31 cellular contexts compared by ENCODE assay signal in the genomic region with DNA sequence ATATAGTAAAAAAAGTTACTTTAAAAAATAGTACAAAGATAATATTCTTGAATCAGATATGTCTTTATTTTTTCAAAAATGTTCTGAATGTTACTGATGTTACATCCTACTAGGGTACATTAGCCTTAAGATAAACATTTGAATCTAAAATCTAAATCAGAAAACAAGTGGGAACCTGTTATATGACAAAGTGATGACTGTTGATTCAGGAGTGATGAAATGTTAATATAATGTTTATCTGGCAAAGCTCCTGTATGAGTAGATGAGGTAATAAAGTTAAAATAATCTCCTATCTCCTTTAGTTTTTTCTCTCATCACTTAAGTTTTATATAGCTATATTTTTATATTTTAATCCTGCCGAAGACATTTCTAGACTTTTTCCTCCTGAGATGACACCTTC. TPM values are rescaled to one million over a fixed set of nuclear protein-coding genes. Genes with fewer than 3 reads are reported as not detected.
DNase-seq lines count a peak whose midpoint lies in the region; ATAC-seq, FAIRE-seq and TF ChIP-seq lines count a peak whose summit lies in the region.
"Had no signal": no experiment of that assay in that cellular context is flagged by ENCODE, and none has a peak within 500 bp of the region (broad histone marks: within the 10 kb centered on the region; RNA-seq: fewer than 3 reads in every experiment).

No MANE protein-coding gene starts in this region.

- H3K4me3 Mint-ChIP-seq in MCF 10A (ENCODE audit: unreplicated experiment): peak overlapping the region; percentile 24
- H3K4me3 Mint-ChIP-seq: activated CD8-positive, alpha-beta memory T cell treated with anti-CD3 and anti-CD28 coated beads, Interleukin-2, amount 10 ng/mL, durations not matched to agents 7 days and 5 days; activated T-cell treated with anti-CD3 and anti-CD28 coated beads, Interleukin-2, amount 50 U/mL, for 72 hours; immature natural killer cell; nephron had no signal

- CTCF ChIA-PET in MCF 10A (lab: Yijun Ruan, JAX): interaction anchor here (0.6 to 9.1 kb wide), 6 partner anchors 14 to 447 kb away, joined by 3 to 231 read pairs (median 3); no protein-coding TSS in a partner anchor

- peak overlapping the region in 1 of 2 donors; percentile 97 for H3K27ac ChIP-seq in breast epithelium
- peak overlapping the region; percentile 93 for H3K27ac ChIP-seq in keratinocyte (ENCODE audit: control insufficient read depth, insufficient read depth, low read length)
- H3K27ac ChIP-seq in right atrium auricular region: peak overlapping the region in 1 of 2 donors; percentile 5
- peak overlapping the region in 2 of 4 donors; percentile 48 to 66 for H3K27ac ChIP-seq in gastroesophageal sphincter
- H3K27ac ChIP-seq: 22Rv1 had no signal

- intact Hi-C loops in MCF 10A (cut with micrococcal nuclease) (loop anchor here (2.0 kb wide), 1 partner anchor 47 kb away; no protein-coding TSS in a partner anchor), breast epithelium (cut with DNase I; ENCODE audit: low total_unique reads) (no loop called here)

- H2AFZ ChIP-seq in keratinocyte (ENCODE audit: control insufficient read depth, low read length): no peak overlapping the region

- H3K36me3 ChIP-seq in breast epithelium (no peaks in the 10 kb centered on the region), bronchial epithelial cell (ENCODE audit: control insufficient read depth, insufficient read depth, low read length) (peaks cover 1% of the 10 kb centered on the region), keratinocyte (ENCODE audit: control insufficient read depth in 2 of 2, extremely low read depth in 1 of 2, insufficient read depth in 2 of 2, low read length in 2 of 2) (no peaks in the 10 kb centered on the region), right atrium auricular region (no peaks in the 10 kb centered on the region), gastroesophageal sphincter (no peaks in the 10 kb centered on the region)

- no peak for TF ChIP-seq CTCF in MCF 10A (IDR thresholded peaks at IDR 0.05; ENCODE audit: unreplicated experiment)
- no peak for TF ChIP-seq CTCF in breast epithelium (IDR thresholded peaks at IDR 0.05)
- no peak for TF ChIP-seq CTCF in bronchial epithelial cell (IDR thresholded peaks at IDR 0.05; ENCODE audit: insufficient read depth, low read length, severe bottlenecking)
- no peak for TF ChIP-seq CTCF in keratinocyte (optimal IDR thresholded peaks at IDR 0.05 in 1 of 3, IDR thresholded peaks at IDR 0.05 in 1 of 3, conservative IDR thresholded peaks at IDR 0.05 in 1 of 3; ENCODE audit: extremely low read depth in 1 of 3, insufficient read depth in 2 of 3, low read length in 3 of 3)
- no peak for TF ChIP-seq CTCF in right atrium auricular region (IDR thresholded peaks at IDR 0.05)
- TF ChIP-seq CTCF in gastroesophageal sphincter (IDR thresholded peaks at IDR 0.05): no peak

- POLR2A ChIA-PET in MCF 10A (lab: Yijun Ruan, JAX): interaction anchor here (0.6 to 1.9 kb wide), 14 partner anchors 14 to 871 kb away, joined by 3 to 6 read pairs (median 4); a partner anchor contains a TSS

- no peaks in the 10 kb centered on the region for H4K20me1 ChIP-seq in keratinocyte (ENCODE audit: control insufficient read depth, extremely low read depth, insufficient read depth, low read length)

- peaks cover 45% of the 10 kb centered on the region for H3K79me2 ChIP-seq in keratinocyte (ENCODE audit: control insufficient read depth, insufficient read depth, low read length)

- WGBS in gastroesophageal sphincter (ENCODE audit: low coverage in 1 of 2), 2 donors: 33 to 50% methylated on average over 1 of the region's 1 CpG

- no peak for ATAC-seq in gastroesophageal sphincter
- ATAC-seq: activated CD8-positive, alpha-beta memory T cell treated with anti-CD3 and anti-CD28 coated beads, Interleukin-2, amount 10 ng/mL, durations not matched to agents 7 days and 5 days; activated T-cell treated with anti-CD3 and anti-CD28 coated beads, Interleukin-2, amount 50 U/mL, for 72 hours; mucosa of descending colon; PC-3 had no signal

- no peaks in the 10 kb centered on the region for H3K27me3 Mint-ChIP-seq in MCF 10A (ENCODE audit: insufficient read depth, unreplicated experiment)
- H3K27me3 Mint-ChIP-seq: activated B cell treated with CpG ODN at 0.5 μM for 24 hours; activated CD8-positive, alpha-beta memory T cell treated with anti-CD3 and anti-CD28 coated beads, Interleukin-2, amount 10 ng/mL, durations not matched to agents 7 days and 5 days had no signal

- no peaks in the 10 kb centered on the region for H3K9me1 ChIP-seq in keratinocyte (ENCODE audit: control insufficient read depth, extremely low read depth, insufficient read depth, low read length)

- peak overlapping the region; percentile 72 for H3K9ac ChIP-seq in keratinocyte (ENCODE audit: control insufficient read depth, extremely low read depth, insufficient read depth, low read length)

- TF ChIP-seq POLR2A in breast epithelium (IDR thresholded peaks at IDR 0.05) (no peak), gastroesophageal sphincter (IDR thresholded peaks at IDR 0.05) (no peak)

- H3K4me1 Mint-ChIP-seq in MCF 10A (ENCODE audit: insufficient read depth, unreplicated experiment): peaks cover 10% of the 10 kb centered on the region

- DNase-seq in MCF 10A (ENCODE audit: unreplicated experiment) (peak; percentile 49), breast epithelium (ENCODE audit: low spot score in 2 of 2) (no peak), bronchial epithelial cell (ENCODE audit: low read depth) (peak; percentile 94), keratinocyte (ENCODE audit: low read depth, low spot score) (no peak), right atrium auricular region (ENCODE audit: low spot score) (no peak), cerebellum (ENCODE audit: low spot score) (no peak)
- no peak for DNase-seq in stimulated activated CD4-positive, alpha-beta T cell treated with anti-CD3 and anti-CD28 coated beads, Interleukin-12 subunit alpha, Interleukin-12 subunit beta, amount 100 ng/mL, for 4 hours
- DNase-seq: activated CD4-positive, alpha-beta T cell treated with anti-CD3 and anti-CD28 coated beads, Interleukin-2, amount 50 U/mL, for 1 hour; activated CD8-positive, alpha-beta memory T cell treated with anti-CD3 and anti-CD28 coated beads, Interleukin-2, amount 10 ng/mL, durations not matched to agents 7 days and 5 days; activated naive CD4-positive, alpha-beta T cell; activated T-cell treated with anti-CD3 and anti-CD28 coated beads, Interleukin-2, amount 50 U/mL, for 72 hours; effector memory CD4-positive, alpha-beta T cell; hypothalamus; immature natural killer cell; NCI-H1048; NCI-H1694 treated with DMSO at 0.1 percent for 48 hours; PC-3; right cardiac atrium; spleen; stimulated activated CD4-positive, alpha-beta T cell treated with anti-CD3 and anti-CD28 coated beads, Interleukin-4, amount 100 ng/mL, for 1 hour; substantia nigra; SW 1271; T-helper 9 cell had no signal

- peaks cover 8% of the 10 kb centered on the region for H3K9me3 Mint-ChIP-seq in MCF 10A (ENCODE audit: unreplicated experiment)
- H3K9me3 Mint-ChIP-seq: activated B cell treated with CpG ODN at 0.5 μM for 24 hours; activated T-cell treated with anti-CD3 and anti-CD28 coated beads, Interleukin-2, amount 50 U/mL, for 72 hours; immature natural killer cell had no signal

- peak overlapping the region; percentile 96 for H3K4me2 ChIP-seq in keratinocyte (ENCODE audit: control insufficient read depth, extremely low read depth, insufficient read depth, low read depth, low read length)

- no peak for FAIRE-seq in bronchial epithelial cell (lab: Jason Lieb, UNC)
- no peak for FAIRE-seq in keratinocyte (lab: Jason Lieb, UNC)
- FAIRE-seq: colon, D721Med, H1 had no signal

- H3K4me3 ChIP-seq in breast epithelium (no peak overlapping the region), bronchial epithelial cell (ENCODE audit: low read depth, low read length) (no peak overlapping the region), keratinocyte (ENCODE audit: control insufficient read depth in 2 of 3, extremely low read depth in 1 of 3, insufficient read depth in 2 of 3, low read depth in 1 of 3, low read length in 3 of 3) (peak overlapping the region in 1 of 3 experiments; percentile 1), right atrium auricular region (no peak overlapping the region), gastroesophageal sphincter (no peak overlapping the region)
- H3K4me3 ChIP-seq: mucosa of descending colon had no signal

- H3K36me3 Mint-ChIP-seq in MCF 10A (ENCODE audit: insufficient read depth, unreplicated experiment): peaks cover 11% of the 10 kb centered on the region
- H3K36me3 Mint-ChIP-seq: immature natural killer cell had no signal

- H3K9me3 ChIP-seq in breast epithelium (no peaks in the 10 kb centered on the region), keratinocyte (ENCODE audit: control insufficient read depth, low read depth, low read length) (no peaks in the 10 kb centered on the region), right atrium auricular region (no peaks in the 10 kb centered on the region), gastroesophageal sphincter (no peaks in the 10 kb centered on the region)
- H3K9me3 ChIP-seq: mucosa of descending colon, spleen had no signal

- H3K4me1 ChIP-seq in breast epithelium (peaks cover 0 to 14% of the 10 kb centered on the region in 2 donors), keratinocyte (ENCODE audit: control insufficient read depth, extremely low read depth, insufficient read depth, low read length) (peaks cover 40% of the 10 kb centered on the region), right atrium auricular region (peaks cover 0 to 34% of the 10 kb centered on the region in 2 donors), gastroesophageal sphincter (peaks cover 13 to 52% (median 13%) of the 10 kb centered on the region in 3 donors)

- dilution Hi-C loops in keratinocyte (cut with MboI; ENCODE audit: extremely low pct_ligation_motif_present, low sequenced_read_pairs): no loop called here

- H3K27me3 ChIP-seq in breast epithelium (no peaks in the 10 kb centered on the region), bronchial epithelial cell (ENCODE audit: control insufficient read depth, insufficient read depth, low read length) (no peaks in the 10 kb centered on the region), keratinocyte (ENCODE audit: control insufficient read depth, extremely low read depth, insufficient read depth, low read length) (no peaks in the 10 kb centered on the region), right atrium auricular region (no peaks in the 10 kb centered on the region), gastroesophageal sphincter (no peaks in the 10 kb centered on the region)
- H3K27me3 ChIP-seq: spleen had no signal

- no peak for TF ChIP-seq EP300 in gastroesophageal sphincter (IDR thresholded peaks at IDR 0.05)

- no TSS peak for BruUV-seq in MCF 10A (replicated peaks; lab: Mats Ljungman, UMichigan)

- peak overlapping the region; percentile 17 for H3K27ac Mint-ChIP-seq in MCF 10A (ENCODE audit: low read depth, unreplicated experiment)
- H3K27ac Mint-ChIP-seq: activated CD8-positive, alpha-beta memory T cell treated with anti-CD3 and anti-CD28 coated beads, Interleukin-2, amount 10 ng/mL, durations not matched to agents 7 days and 5 days; activated T-cell treated with anti-CD3 and anti-CD28 coated beads, Interleukin-2, amount 50 U/mL, for 72 hours; immature natural killer cell; nephron had no signal

RNA-seq across cellular contexts. Expression of a gene that starts 4.2 kb away (rescaled TPM):
- total RNA-seq in MCF 10A (2022) (25.8 and 31.3 TPM in 2 replicates), breast epithelium (10 to 100 TPM; 27.5 to 93.2 (median 56.4) TPM), bronchial epithelial cell (29.5 and 35.2 TPM in 2 replicates), right atrium auricular region (10 to 100 TPM; 26.1 to 27.4 TPM), gastroesophageal sphincter (10 to 100 TPM; 32.8 to 48.1 (median 36.0) TPM), cerebellum (88.9 TPM)
- polyA plus RNA-seq in keratinocyte: 8.0 to 16.8 TPM (median 14.1 TPM) in 3 replicates
- polyA plus RNA-seq in keratinocyte (2011; ENCODE audit: low read depth): 5.4 TPM
- 4.6 and 9.2 TPM in 2 replicates for polyA plus RNA-seq in keratinocyte (2011; cell fraction: cytosol; rRNA removed)
- polyA plus RNA-seq in keratinocyte (2011; cell fraction: nucleus; rRNA removed): 29.1 and 38.0 TPM in 2 replicates
- polyA plus RNA-seq in keratinocyte (2012; ENCODE audit: low replicate concordance): 6.4 and 8.6 TPM in 2 replicates
- polyA minus RNA-seq in keratinocyte: 8.2 to 53.7 TPM (median 43.8 TPM) in 3 replicates
- polyA minus RNA-seq in keratinocyte (2011; cell fraction: cytosol; rRNA and poly(A)+ RNA removed): 13.0 TPM
- 59.2 and 100 TPM in 2 replicates for polyA minus RNA-seq in keratinocyte (2011; cell fraction: nucleus; rRNA and poly(A)+ RNA removed)

RNA-seq across cellular contexts. Expression of a gene that starts 6.1 kb away (rescaled TPM):
- total RNA-seq in MCF 10A (2022) (3.0 and 5.5 TPM in 2 replicates), breast epithelium (10 to 100 TPM in 2 of 3 donors, 1 to 10 TPM in 1; 8.8 to 14.7 (median 13.5) TPM), bronchial epithelial cell (6.1 and 11.3 TPM in 2 replicates), right atrium auricular region (1 to 10 TPM; 3.4 to 4.2 TPM), gastroesophageal sphincter (10 to 100 TPM in 1 of 4 donors, 1 to 10 TPM in 3; 3.4 to 13.1 (median 7.3) TPM), cerebellum (19.2 TPM)
- 4.1 to 6.3 TPM (median 4.5 TPM) in 3 replicates for polyA plus RNA-seq in keratinocyte
- polyA plus RNA-seq in keratinocyte (2011; ENCODE audit: low read depth): 6.7 TPM
- polyA plus RNA-seq in keratinocyte (2011; cell fraction: cytosol; rRNA removed): 3.8 and 5.9 TPM in 2 replicates
- 6.0 and 6.8 TPM in 2 replicates for polyA plus RNA-seq in keratinocyte (2011; cell fraction: nucleus; rRNA removed)
- 3.7 and 6.3 TPM in 2 replicates for polyA plus RNA-seq in keratinocyte (2012; ENCODE audit: low replicate concordance)
- polyA minus RNA-seq in keratinocyte: 1.2 to 9.9 TPM (median 3.8 TPM) in 3 replicates
- polyA minus RNA-seq in keratinocyte (2011; cell fraction: cytosol; rRNA and poly(A)+ RNA removed): 1.7 TPM
- 6.5 and 16.5 TPM in 2 replicates for polyA minus RNA-seq in keratinocyte (2011; cell fraction: nucleus; rRNA and poly(A)+ RNA removed)

Comparison
In these comparisons a context has a peak if more than half of its experiments do, and no peak if none do; other contexts are left out.
1. DNase-seq: peak in MCF 10A (single experiment) and bronchial epithelial cell (single experiment); none in breast epithelium (0 of 2), keratinocyte (single experiment), right atrium auricular region (single experiment), cerebellum (single experiment) and stimulated activated CD4-positive, alpha-beta T cell treated with anti-CD3 and anti-CD28 coated beads, Interleukin-12 subunit alpha, Interleukin-12 subunit beta, amount 100 ng/mL, for 4 hours (single experiment).